Comparison of ENCODE assay signal across 8 cellular contexts in the genomic region with DNA sequence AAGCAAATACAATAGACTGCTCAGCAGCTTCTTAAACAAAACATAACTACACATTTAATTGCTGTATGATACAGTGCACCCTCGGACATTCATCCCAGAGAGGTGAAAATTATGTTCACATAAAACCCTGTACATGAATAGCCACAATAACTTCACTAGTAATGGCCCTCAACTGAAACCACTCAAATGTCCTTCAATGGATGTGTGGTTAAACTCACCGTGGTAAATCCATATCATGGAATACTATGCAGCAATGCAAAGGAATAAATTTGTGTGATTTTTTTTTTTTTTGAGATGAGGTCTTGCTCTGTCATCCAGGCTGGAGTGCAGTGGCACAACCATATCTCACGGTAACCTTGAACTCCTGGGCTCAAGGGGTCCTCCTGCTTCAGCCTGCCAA.
"Had no signal": no experiment of that assay in that cellular context is flagged by ENCODE, and none has a peak within 500 bp of the region (broad histone marks: within the 10 kb centered on the region; RNA-seq: fewer than 3 reads in every experiment).

No MANE protein-coding gene starts in this region.

- ATAC-seq: GM12878 had no signal

- H3K4me3 ChIP-seq: GM12878 had no signal

- DNase-seq: GDM1, GF-D8 had no signal

- FAIRE-seq: G401.6, GM12878, GM12891, GM12892, GM18507, GM19239 had no signal
